16 cellular contexts compared by ENCODE assay signal in the genomic region with DNA sequence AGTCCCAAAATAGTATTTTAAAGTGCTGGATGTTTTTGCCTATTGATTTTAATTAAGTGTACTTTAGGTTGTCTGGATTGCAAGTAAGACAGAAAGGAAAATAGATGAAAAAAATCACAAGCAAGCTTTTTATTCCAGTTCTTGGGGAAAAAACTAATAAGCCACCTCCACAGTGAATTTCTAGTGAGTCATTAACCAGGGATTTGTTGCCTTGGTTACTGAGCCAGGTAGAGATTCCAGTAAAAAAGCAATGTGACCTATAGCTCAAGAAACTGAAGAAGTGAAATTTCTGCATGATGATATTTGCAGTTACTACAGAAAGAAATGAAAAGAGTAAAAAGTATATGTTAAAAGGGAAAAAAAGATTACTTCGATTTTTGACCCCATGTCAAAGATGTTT.
DNase-seq lines count a peak whose midpoint lies in the region; ATAC-seq, FAIRE-seq and TF ChIP-seq lines count a peak whose summit lies in the region.
"Had no signal": no experiment of that assay in that cellular context is flagged by ENCODE, and none has a peak within 500 bp of the region (broad histone marks: within the 10 kb centered on the region; RNA-seq: fewer than 3 reads in every experiment).

No MANE protein-coding gene starts in this region.

- DNase-seq in D721Med (ENCODE audit: insufficient read length, low spot score): no peak
- DNase-seq in LoVo (ENCODE audit: low spot score): peak; percentile 20
- peak; percentile 22 for DNase-seq in brain microvascular endothelial cell
- peak; percentile 67 for DNase-seq in left kidney (ENCODE audit: low read depth, low spot score)
- DNase-seq in SW480 (ENCODE audit: low spot score): no peak
- no peak for DNase-seq in G401 (ENCODE audit: low spot score)
- DNase-seq: amniotic stem cell; colonic mucosa; islet precursor cell; NCI-H187; NCI-H526 treated with DMSO at 0.1 percent for 48 hours; stimulated activated naive CD8-positive, alpha-beta T cell treated with anti-CD3 and anti-CD28 coated beads, Interleukin-15, amount 100 ng/mL, for 72 hours; T-helper 1 cell; uterus had no signal

- H3K36me3 ChIP-seq in brain microvascular endothelial cell (replicated peaks): no peaks in the 10 kb centered on the region
- H3K36me3 ChIP-seq: colonic mucosa, uterus had no signal

- peak; percentile 97 for FAIRE-seq in D721Med (lab: Jason Lieb, UNC)

- H3K27ac ChIP-seq in brain microvascular endothelial cell: peak overlapping the region; percentile 63
- H3K27ac ChIP-seq: colonic mucosa, uterus had no signal

- H3K4me3 ChIP-seq in brain microvascular endothelial cell (ENCODE audit: low read depth, low read length): no peak overlapping the region
- H3K4me3 ChIP-seq: colonic mucosa, uterus had no signal

- TF ChIP-seq CTCF in D721Med (IDR thresholded peaks at IDR 0.05; ENCODE audit: insufficient read depth, missing control alignments) (no peak), brain microvascular endothelial cell (IDR thresholded peaks at IDR 0.05; ENCODE audit: low read depth, low read length, missing control alignments) (no peak)

- no peak for ATAC-seq in GM18909 (IDR thresholded peaks at IDR 0.05; ENCODE audit: poor library complexity, unreplicated experiment)
- no peak for ATAC-seq in HG02763 (IDR thresholded peaks at IDR 0.05; ENCODE audit: unreplicated experiment)
- ATAC-seq: stimulated activated naive CD8-positive, alpha-beta T cell treated with anti-CD3 and anti-CD28 coated beads, Interleukin-15, amount 100 ng/mL, for 72 hours had no signal

- in situ Hi-C loops in brain microvascular endothelial cell (cut with HindIII; ENCODE audit: low pct_ligation_motif_present, low sequenced_read_pairs) (no loop called here), G401 (cut with HindIII; ENCODE audit: low sequenced_read_pairs) (no loop called here)

- H3K27me3 ChIP-seq in brain microvascular endothelial cell (replicated peaks): no peaks in the 10 kb centered on the region
- H3K27me3 ChIP-seq: colonic mucosa, uterus had no signal

Comparison
In these comparisons a context has a peak if more than half of its experiments do, and no peak if none do; other contexts are left out.
1. DNase-seq: peak in LoVo (single experiment), brain microvascular endothelial cell (single experiment) and left kidney (single experiment); none in D721Med (single experiment), SW480 (single experiment) and G401 (single experiment).